In genomic region chr7:77662869-77663268, GRCh38 we compare ENCODE assay signal across 24 cellular contexts.
"Had no signal": no experiment of that assay in that cellular context is flagged by ENCODE, and none has a peak within 500 bp of the region (broad histone marks: within the 10 kb centered on the region; RNA-seq: fewer than 3 reads in every experiment).

No MANE protein-coding gene starts in this region.

- H3K4me3 ChIP-seq: lower lobe of right lung, neural progenitor cell, psoas muscle, sigmoid colon, testis, tibial artery had no signal

- DNase-seq: cerebellar nuclear complex; dermis blood vessel endothelial cell; effector memory CD8-positive, alpha-beta T cell; head of caudate nucleus; left ventricle myocardium superior; lower lobe of right lung; naive thymus-derived CD8-positive, alpha-beta T cell; nucleus accumbens; psoas muscle; right cardiac atrium; stimulated activated CD4-positive, alpha-beta T cell treated with anti-CD3 and anti-CD28 coated beads, Interleukin-2, amount 100 ng/mL, for 24 hours; stimulated activated CD4-positive, alpha-beta T cell treated with anti-CD3 and anti-CD28 coated beads, Interleukin-4, amount 100 ng/mL, for 4 hours; stimulated activated naive CD8-positive, alpha-beta T cell treated with anti-CD3 and anti-CD28 coated beads, Interleukin-15, Interleukin-2, amounts not matched to agents 100 U/mL and 50 U/mL, for 24 hours; substantia nigra; testis; tibial artery had no signal

- FAIRE-seq: colon, endometrium, frontal cortex, keratinocyte had no signal

- H3K27ac Mint-ChIP-seq: neural progenitor cell; stimulated activated memory B cell treated with anti-CD40 and anti-IgM and Interleukin-4, amounts not matched to agents 10 μg/mL and 1 μg/mL and 100 μg/mL, for 72 hours; type B pancreatic cell had no signal

- H2AFZ ChIP-seq: neural progenitor cell had no signal

- H3K4me3 Mint-ChIP-seq: effector memory CD8-positive, alpha-beta T cell; naive thymus-derived CD8-positive, alpha-beta T cell; neural progenitor cell; stimulated activated memory B cell treated with anti-CD40 and anti-IgM and Interleukin-4, amounts not matched to agents 10 μg/mL and 1 μg/mL and 100 μg/mL, for 72 hours; type B pancreatic cell had no signal

- H3K27me3 ChIP-seq: neural progenitor cell, sigmoid colon, testis, tibial artery had no signal

- H3K27me3 Mint-ChIP-seq: effector memory CD8-positive, alpha-beta T cell; naive thymus-derived CD8-positive, alpha-beta T cell; stimulated activated memory B cell treated with anti-CD40 and anti-IgM and Interleukin-4, amounts not matched to agents 10 μg/mL and 1 μg/mL and 100 μg/mL, for 72 hours; type B pancreatic cell had no signal

- H3K9ac ChIP-seq: neural progenitor cell had no signal

- H3K36me3 ChIP-seq: neural progenitor cell had no signal

- H3K4me1 Mint-ChIP-seq: naive thymus-derived CD8-positive, alpha-beta T cell; stimulated activated memory B cell treated with anti-CD40 and anti-IgM and Interleukin-4, amounts not matched to agents 10 μg/mL and 1 μg/mL and 100 μg/mL, for 72 hours had no signal

- H3K4me1 ChIP-seq: lower lobe of right lung, psoas muscle, sigmoid colon, testis, tibial artery had no signal

- H3K27ac ChIP-seq: lower lobe of right lung, neural progenitor cell, psoas muscle, sigmoid colon, testis, tibial artery had no signal

- H3K9me3 Mint-ChIP-seq: effector memory CD8-positive, alpha-beta T cell; naive thymus-derived CD8-positive, alpha-beta T cell; neural progenitor cell; stimulated activated memory B cell treated with anti-CD40 and anti-IgM and Interleukin-4, amounts not matched to agents 10 μg/mL and 1 μg/mL and 100 μg/mL, for 72 hours; type B pancreatic cell had no signal

- H3K9me3 ChIP-seq: lower lobe of right lung, psoas muscle, sigmoid colon, testis, tibial artery had no signal

- H3K4me2 ChIP-seq: neural progenitor cell had no signal

- H3K36me3 Mint-ChIP-seq: naive thymus-derived CD8-positive, alpha-beta T cell had no signal

- ATAC-seq: effector memory CD8-positive, alpha-beta T cell; left ventricle myocardium superior; lower lobe of right lung; naive thymus-derived CD8-positive, alpha-beta T cell; psoas muscle; right cardiac atrium; stimulated activated memory B cell treated with anti-CD40 and anti-IgM and Interleukin-4, amounts not matched to agents 10 μg/mL and 1 μg/mL and 100 μg/mL, for 72 hours; stimulated activated naive CD8-positive, alpha-beta T cell treated with anti-CD3 and anti-CD28 coated beads, Interleukin-15, Interleukin-2, amounts not matched to agents 100 U/mL and 50 U/mL, for 24 hours had no signal
